ENCODE assay signal across 22 cellular contexts in genomic region chr9:89383721-89384300, GRCh38.
DNase-seq lines count a peak whose midpoint lies in the region; ATAC-seq lines count a peak whose summit lies in the region.
"Had no signal": no experiment of that assay in that cellular context is flagged by ENCODE, and none has a peak within 500 bp of the region (broad histone marks: within the 10 kb centered on the region; RNA-seq: fewer than 3 reads in every experiment).

No MANE protein-coding gene starts in this region.

- H3K9ac ChIP-seq in BLaER1, result peak overlapping the region; percentile 18; the same call in 1 of the 2 replicates

- no peaks in the 10 kb centered on the region for H3K27me3 ChIP-seq in BLaER1
- H3K27me3 ChIP-seq in CD4-positive, alpha-beta memory T cell (ENCODE audit: insufficient read depth, low read length), result no peaks in the 10 kb centered on the region
- H3K27me3 ChIP-seq in naive thymus-derived CD4-positive, alpha-beta T cell (ENCODE audit: control insufficient read depth in 2 of 2, insufficient read depth in 2 of 2, low read length in 2 of 2), result no peaks in the 10 kb centered on the region
- H3K27me3 ChIP-seq: tibial artery had no signal

- no peaks in the 10 kb centered on the region for H3K27me3 Mint-ChIP-seq in CD4-positive, alpha-beta memory T cell
- no peaks in the 10 kb centered on the region for H3K27me3 Mint-ChIP-seq in activated T-helper 2 cell treated with anti-CD3 and anti-CD28 coated beads, Interferon-gamma antibody, Interleukin-2, Interleukin-4, amounts not matched to agents 10 μg/mL and 5 μg/mL and 100 μg/mL, durations not matched to agents 14 hours and 24 hours and 36 hours (ENCODE audit: low read depth)
- H3K27me3 Mint-ChIP-seq in naive thymus-derived CD4-positive, alpha-beta T cell, result no peaks in the 10 kb centered on the region
- H3K27me3 Mint-ChIP-seq: T-cell had no signal

- POLR2A ChIA-PET in CD4-positive, alpha-beta memory T cell (lab: Charles Lee; ENCODE audit: partially characterized antibody), result interaction anchor here (1.3 to 2.2 kb wide), 3 partner anchors 9 to 165 kb away, joined by 4 to 8 read pairs (median 5); no protein-coding TSS in a partner anchor
- POLR2A ChIA-PET in naive thymus-derived CD4-positive, alpha-beta T cell (lab: Charles Lee), result no interaction called here

- H4K20me1 ChIP-seq in BLaER1, result peaks cover 74% of the 10 kb centered on the region

- intact Hi-C loops in CD4-positive, alpha-beta memory T cell (cut with micrococcal nuclease), result no loop called here
- intact Hi-C loops in activated T-helper 2 cell treated with anti-CD3 and anti-CD28 coated beads, Interferon-gamma antibody, Interleukin-2, Interleukin-4, amounts not matched to agents 10 μg/mL and 5 μg/mL and 100 μg/mL, durations not matched to agents 14 hours and 24 hours and 36 hours (cut with micrococcal nuclease), result no loop called here
- intact Hi-C loops in naive thymus-derived CD4-positive, alpha-beta T cell (cut with micrococcal nuclease), result no loop called here
- intact Hi-C loops in head of caudate nucleus (cut with DNase I), result no loop called here

- no peak for DNase-seq in CD4-positive, alpha-beta memory T cell
- DNase-seq in activated T-helper 2 cell treated with anti-CD3 and anti-CD28 coated beads, Interferon-gamma antibody, Interleukin-2, Interleukin-4, amounts not matched to agents 10 μg/mL and 5 μg/mL and 100 μg/mL, durations not matched to agents 14 hours and 24 hours and 36 hours (ENCODE audit: low spot score), result no peak
- DNase-seq in naive thymus-derived CD4-positive, alpha-beta T cell, result no peak
- DNase-seq in head of caudate nucleus, result no peak
- DNase-seq: aorta; caudate nucleus; COR-L47; effector CD4-positive, alpha-beta T cell; MV-4-11; NCI-H187 treated with DMSO at 0.1 percent for 48 hours; NCI-H226; NCI-H82; PC-3; SIG-M5; T-cell; tibial artery had no signal

- H3K9me3 Mint-ChIP-seq in CD4-positive, alpha-beta memory T cell, result peaks cover 0 to 2% (median 0%) of the 10 kb centered on the region in 8 donors
- no peaks in the 10 kb centered on the region for H3K9me3 Mint-ChIP-seq in activated T-helper 2 cell treated with anti-CD3 and anti-CD28 coated beads, Interferon-gamma antibody, Interleukin-2, Interleukin-4, amounts not matched to agents 10 μg/mL and 5 μg/mL and 100 μg/mL, durations not matched to agents 14 hours and 24 hours and 36 hours
- H3K9me3 Mint-ChIP-seq in naive thymus-derived CD4-positive, alpha-beta T cell, result peaks cover 0 to 5% (median 0%) of the 10 kb centered on the region in 11 donors
- H3K9me3 Mint-ChIP-seq: T-cell had no signal

- H3K4me3 Mint-ChIP-seq in CD4-positive, alpha-beta memory T cell, result no peak overlapping the region
- no peak overlapping the region for H3K4me3 Mint-ChIP-seq in activated T-helper 2 cell treated with anti-CD3 and anti-CD28 coated beads, Interferon-gamma antibody, Interleukin-2, Interleukin-4, amounts not matched to agents 10 μg/mL and 5 μg/mL and 100 μg/mL, durations not matched to agents 14 hours and 24 hours and 36 hours (ENCODE audit: low read depth)
- peak overlapping the region in 3 of 10 donors; percentile 7 to 24 (median 7) for H3K4me3 Mint-ChIP-seq in naive thymus-derived CD4-positive, alpha-beta T cell
- H3K4me3 Mint-ChIP-seq: T-cell had no signal

- no peak for ATAC-seq in naive thymus-derived CD4-positive, alpha-beta T cell
- no peak for ATAC-seq in GM21423 (IDR thresholded peaks at IDR 0.05; ENCODE audit: unreplicated experiment)
- no peak for ATAC-seq in HG02870 (IDR thresholded peaks at IDR 0.05; ENCODE audit: unreplicated experiment)
- ATAC-seq: esophagus mucosa, PC-3, sciatic nerve had no signal

- peaks cover 87% of the 10 kb centered on the region for H3K36me3 ChIP-seq in BLaER1
- H3K36me3 ChIP-seq in CD4-positive, alpha-beta memory T cell (ENCODE audit: insufficient read depth, low read length), result peaks cover 96% of the 10 kb centered on the region
- peaks cover 54 to 98% (median 69%) of the 10 kb centered on the region in 3 experiments for H3K36me3 ChIP-seq in naive thymus-derived CD4-positive, alpha-beta T cell (ENCODE audit: control insufficient read depth in 2 of 3, insufficient read depth in 3 of 3, low read length in 3 of 3)

- peak overlapping the region; percentile 22 to 85 (median 70) for H3K27ac Mint-ChIP-seq in CD4-positive, alpha-beta memory T cell
- peak overlapping the region; percentile 36 for H3K27ac Mint-ChIP-seq in activated T-helper 2 cell treated with anti-CD3 and anti-CD28 coated beads, Interferon-gamma antibody, Interleukin-2, Interleukin-4, amounts not matched to agents 10 μg/mL and 5 μg/mL and 100 μg/mL, durations not matched to agents 14 hours and 24 hours and 36 hours
- peak overlapping the region; percentile 6 to 84 (median 75) for H3K27ac Mint-ChIP-seq in naive thymus-derived CD4-positive, alpha-beta T cell

- no peaks in the 10 kb centered on the region for H3K9me3 ChIP-seq in BLaER1
- H3K9me3 ChIP-seq in CD4-positive, alpha-beta memory T cell (ENCODE audit: control insufficient read depth in 1 of 2, low read length in 2 of 2), result no peaks in the 10 kb centered on the region
- H3K9me3 ChIP-seq in naive thymus-derived CD4-positive, alpha-beta T cell (ENCODE audit: control insufficient read depth in 2 of 3, low read length in 3 of 3), result no peaks in the 10 kb centered on the region
- H3K9me3 ChIP-seq: HAP-1, tibial artery had no signal

- H3K27ac ChIP-seq in BLaER1, result 0 out of 2 replicates have a peak overlapping the region, but pooled peaks have one; percentile 10
- no peak overlapping the region for H3K27ac ChIP-seq in CD4-positive, alpha-beta memory T cell (ENCODE audit: low read depth, low read length)
- H3K27ac ChIP-seq in naive thymus-derived CD4-positive, alpha-beta T cell (ENCODE audit: low read depth, low read length), result peak overlapping the region; percentile 14
- H3K27ac ChIP-seq: tibial artery had no signal

- peak overlapping the region; percentile 27; the same call in 1 of the 2 replicates for H3K4me3 ChIP-seq in BLaER1
- H3K4me3 ChIP-seq in CD4-positive, alpha-beta memory T cell (ENCODE audit: low read length in 2 of 2), result no peak overlapping the region
- no peak overlapping the region for H3K4me3 ChIP-seq in naive thymus-derived CD4-positive, alpha-beta T cell (ENCODE audit: low read length)
- H3K4me3 ChIP-seq: HAP-1, tibial artery had no signal

- peak overlapping the region; percentile 92 for H3K4me2 ChIP-seq in BLaER1

- peaks cover 64 to 82% of the 10 kb centered on the region in 2 donors for H3K36me3 Mint-ChIP-seq in CD4-positive, alpha-beta memory T cell
- H3K36me3 Mint-ChIP-seq in activated T-helper 2 cell treated with anti-CD3 and anti-CD28 coated beads, Interferon-gamma antibody, Interleukin-2, Interleukin-4, amounts not matched to agents 10 μg/mL and 5 μg/mL and 100 μg/mL, durations not matched to agents 14 hours and 24 hours and 36 hours (ENCODE audit: low read depth), result peaks cover 89% of the 10 kb centered on the region
- H3K36me3 Mint-ChIP-seq in naive thymus-derived CD4-positive, alpha-beta T cell, result peaks cover 16 to 56% (median 20%) of the 10 kb centered on the region in 5 donors

- H3K4me1 Mint-ChIP-seq in CD4-positive, alpha-beta memory T cell, result peaks cover 25 to 41% (median 32%) of the 10 kb centered on the region in 4 donors
- H3K4me1 Mint-ChIP-seq in activated T-helper 2 cell treated with anti-CD3 and anti-CD28 coated beads, Interferon-gamma antibody, Interleukin-2, Interleukin-4, amounts not matched to agents 10 μg/mL and 5 μg/mL and 100 μg/mL, durations not matched to agents 14 hours and 24 hours and 36 hours (ENCODE audit: low read depth), result peaks cover 39% of the 10 kb centered on the region
- peaks cover 34 to 55% (median 52%) of the 10 kb centered on the region in 7 donors for H3K4me1 Mint-ChIP-seq in naive thymus-derived CD4-positive, alpha-beta T cell

- H3K4me1 ChIP-seq in BLaER1, result peaks cover 50% of the 10 kb centered on the region
- peaks cover 4% of the 10 kb centered on the region for H3K4me1 ChIP-seq in CD4-positive, alpha-beta memory T cell (ENCODE audit: insufficient read depth, low read length)
- peaks cover 0 to 12% of the 10 kb centered on the region in 2 donors for H3K4me1 ChIP-seq in naive thymus-derived CD4-positive, alpha-beta T cell (ENCODE audit: control insufficient read depth in 2 of 2, insufficient read depth in 2 of 2, low read length in 2 of 2)
- H3K4me1 ChIP-seq: HAP-1 had no signal

- CTCF ChIA-PET in CD4-positive, alpha-beta memory T cell (lab: Charles Lee; ENCODE audit: partially characterized antibody), result interaction anchor here (1.2 to 1.6 kb wide), 2 partner anchors 136 to 165 kb away, joined by 3 to 6 read pairs; no protein-coding TSS in a partner anchor
- CTCF ChIA-PET in naive thymus-derived CD4-positive, alpha-beta T cell (lab: Charles Lee), result interaction anchor here (2.0 kb wide), 1 partner anchor 165 kb away, joined by 5 read pairs; no protein-coding TSS in a partner anchor
